9 cellular contexts compared by ENCODE assay signal in the genomic region with DNA sequence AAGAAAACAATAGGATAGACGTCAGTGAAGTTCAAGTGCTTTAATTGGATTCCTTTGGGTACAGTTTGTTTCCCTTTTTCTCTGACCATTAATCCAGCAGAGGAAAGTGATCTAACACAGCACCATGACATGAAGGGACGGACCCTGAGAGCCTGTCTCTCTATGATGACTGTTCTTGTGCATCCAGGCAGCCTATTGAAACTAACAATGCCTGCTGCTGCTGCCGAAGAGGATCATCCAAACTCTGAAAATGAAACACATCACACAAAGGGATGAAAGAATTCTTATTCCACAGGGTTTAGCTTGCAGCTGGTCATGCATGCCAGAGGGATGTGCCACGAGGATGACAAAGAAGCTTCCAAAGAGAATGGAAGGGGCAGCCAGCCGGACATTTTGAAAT.
A peak's percentile ranks its signal among the peaks of the same experiment; 100 is the strongest.
DNase-seq lines count a peak whose midpoint lies in the region; ATAC-seq and TF ChIP-seq lines count a peak whose summit lies in the region.
"Had no signal": no experiment of that assay in that cellular context is flagged by ENCODE, and none has a peak within 500 bp of the region (broad histone marks: within the 10 kb centered on the region; RNA-seq: fewer than 3 reads in every experiment).

No MANE protein-coding gene starts in this region.

- H3F3A ChIP-seq in smooth muscle cell (ENCODE audit: low read depth), result no peaks in the 10 kb centered on the region

- no peak overlapping the region for H3K23ac ChIP-seq in mesendoderm (ENCODE audit: low read length)

- no peak overlapping the region for H2AK5ac ChIP-seq in mesendoderm (ENCODE audit: low read length)

- POLR2A ChIA-PET in AG04450 (lab: Yijun Ruan, JAX), result no interaction called here

- no peaks in the 10 kb centered on the region for H3K79me2 ChIP-seq in mesendoderm (ENCODE audit: control insufficient read depth, insufficient read depth, low read length)
- no peaks in the 10 kb centered on the region for H3K79me2 ChIP-seq in smooth muscle cell (ENCODE audit: low read depth)

- H2BK15ac ChIP-seq in mesendoderm (replicated peaks; ENCODE audit: low read depth), result no peak overlapping the region

- H3K4me1 ChIP-seq in SJCRH30, result peaks cover 13% of the 10 kb centered on the region
- no peaks in the 10 kb centered on the region for H3K4me1 ChIP-seq in mesendoderm (ENCODE audit: control insufficient read depth, low read depth, low read length)
- H3K4me1 ChIP-seq in smooth muscle cell (ENCODE audit: low read depth), result no peaks in the 10 kb centered on the region
- H3K4me1 ChIP-seq: BLaER1 treated with 17β-estradiol and CSF1 and Interleukin-3, amounts not matched to agents 10 nM and 100 nM had no signal

- H3K4ac ChIP-seq in mesendoderm (ENCODE audit: low read depth, low read length), result no peak overlapping the region

- H3K18ac ChIP-seq in mesendoderm (ENCODE audit: low read length), result no peak overlapping the region

- H3K4me2 ChIP-seq in mesendoderm (ENCODE audit: low read length) (no peak overlapping the region), smooth muscle cell (no peak overlapping the region)
- H3K4me2 ChIP-seq: BLaER1 treated with 17β-estradiol and CSF1 and Interleukin-3, amounts not matched to agents 10 nM and 100 nM had no signal

- H4K20me1 ChIP-seq in smooth muscle cell (ENCODE audit: low read depth), result no peaks in the 10 kb centered on the region

- no peaks in the 10 kb centered on the region for H3K27me3 ChIP-seq in AG04450 (ENCODE audit: control insufficient read depth, insufficient read depth, low read length)
- H3K27me3 ChIP-seq in SJCRH30, result no peaks in the 10 kb centered on the region
- no peaks in the 10 kb centered on the region for H3K27me3 ChIP-seq in mesendoderm (ENCODE audit: insufficient read depth, low read length, poor library complexity)
- no peaks in the 10 kb centered on the region for H3K27me3 ChIP-seq in smooth muscle cell (ENCODE audit: low read depth)
- H3K27me3 ChIP-seq: BLaER1 treated with 17β-estradiol and CSF1 and Interleukin-3, amounts not matched to agents 10 nM and 100 nM had no signal

- WGBS in mesendoderm (ENCODE audit: extremely low coverage, insufficient coverage, low lambda C conversion rate), result no CpG with 5 or more reads among the region's 5 CpGs
- WGBS in smooth muscle cell (ENCODE audit: low lambda C conversion rate), result 73% methylated on average over 5 of the region's 5 CpGs

- ATAC-seq in HG03025 (IDR thresholded peaks at IDR 0.05; ENCODE audit: low FRiP score, unreplicated experiment), result no peak

- no peak overlapping the region for H3K56ac ChIP-seq in mesendoderm (ENCODE audit: low read length)

- H4K5ac ChIP-seq in mesendoderm (ENCODE audit: low read length), result no peak overlapping the region

- H2BK5ac ChIP-seq in mesendoderm (ENCODE audit: low read length), result no peak overlapping the region

- no peak overlapping the region for H4K8ac ChIP-seq in mesendoderm (ENCODE audit: low read depth, low read length)

- TF ChIP-seq CTCF in AG04450 (IDR thresholded peaks at IDR 0.05; ENCODE audit: low read depth, low read length), result no peak
- no peak for TF ChIP-seq CTCF in fibroblast of pulmonary artery (IDR thresholded peaks at IDR 0.05; ENCODE audit: low read length, missing control alignments)
- no peak for TF ChIP-seq CTCF in smooth muscle cell (IDR thresholded peaks at IDR 0.05; ENCODE audit: borderline replicate concordance, insufficient read depth, poor library complexity, severe bottlenecking)

- H3K9me3 ChIP-seq in AG04450 (ENCODE audit: control insufficient read depth, insufficient read depth, low read length), result no peaks in the 10 kb centered on the region
- H3K9me3 ChIP-seq in SJCRH30 (replicated peaks), result no peaks in the 10 kb centered on the region
- no peaks in the 10 kb centered on the region for H3K9me3 ChIP-seq in smooth muscle cell (replicated peaks; ENCODE audit: low read depth)

- H2BK120ac ChIP-seq in mesendoderm (ENCODE audit: low read depth, low read length), result no peak overlapping the region

- H2AFZ ChIP-seq in smooth muscle cell (ENCODE audit: low read depth), result no peak overlapping the region

- CTCF ChIA-PET in AG04450 (lab: Charles Lee), result no interaction called here

- DNase-seq in AG04450 (ENCODE audit: low read depth, low spot score) (peak; percentile 2), SJCRH30 (peak; percentile 44 to 54), fibroblast of pulmonary artery (ENCODE audit: low read depth) (peak; percentile 20), non-pigmented ciliary epithelial cell (ENCODE audit: low read depth) (peak; percentile 26), CD1c-positive myeloid dendritic cell (ENCODE audit: extremely low spot score) (no peak), mesendoderm (no peak), smooth muscle cell (lab: John Stamatoyannopoulos, UW; ENCODE audit: unreplicated experiment) (no peak)

- H3K4me3 ChIP-seq in AG04450 (ENCODE audit: low read depth, low read length) (no peak overlapping the region), SJCRH30 (no peak overlapping the region; the same call in 1 of the 2 replicates), fibroblast of pulmonary artery (replicated peaks; ENCODE audit: low read depth, low read length) (no peak overlapping the region), mesendoderm (ENCODE audit: low read length) (no peak overlapping the region), smooth muscle cell (no peak overlapping the region)
- H3K4me3 ChIP-seq: BLaER1 treated with 17β-estradiol and CSF1 and Interleukin-3, amounts not matched to agents 10 nM and 100 nM had no signal

- H3K36me3 ChIP-seq in SJCRH30, result no peaks in the 10 kb centered on the region; the same call in 1 of the 2 replicates
- H3K36me3 ChIP-seq in mesendoderm (ENCODE audit: control insufficient read depth, insufficient read depth, low read length), result no peaks in the 10 kb centered on the region
- H3K36me3 ChIP-seq in smooth muscle cell (ENCODE audit: low read depth), result no peaks in the 10 kb centered on the region

- H3K9ac ChIP-seq in mesendoderm (ENCODE audit: low read length) (no peak overlapping the region), smooth muscle cell (ENCODE audit: low read depth) (no peak overlapping the region)
- H3K9ac ChIP-seq: BLaER1 treated with 17β-estradiol and CSF1 and Interleukin-3, amounts not matched to agents 10 nM and 100 nM had no signal

- H3K79me1 ChIP-seq in mesendoderm (ENCODE audit: low read length), result no peaks in the 10 kb centered on the region

- no peak overlapping the region for H3K27ac ChIP-seq in AG04450 (ENCODE audit: low read depth, low read length)
- peak overlapping the region; percentile 51 for H3K27ac ChIP-seq in SJCRH30
- no peak overlapping the region for H3K27ac ChIP-seq in mesendoderm (ENCODE audit: low read depth, low read length)
- H3K27ac ChIP-seq in smooth muscle cell (ENCODE audit: low read depth), result no peak overlapping the region
- H3K27ac ChIP-seq: BLaER1 treated with 17β-estradiol and CSF1 and Interleukin-3, amounts not matched to agents 10 nM and 100 nM had no signal

Comparison
In these comparisons a context has a peak if more than half of its experiments do, and no peak if none do; other contexts are left out.
1. DNase-seq: peak in AG04450 (single experiment), SJCRH30 (2 of 2), fibroblast of pulmonary artery (single experiment) and non-pigmented ciliary epithelial cell (single experiment); none in CD1c-positive myeloid dendritic cell (single experiment), mesendoderm (single experiment) and smooth muscle cell (single experiment).